ENCODE assay signal across 16 cellular contexts in the genomic region with DNA sequence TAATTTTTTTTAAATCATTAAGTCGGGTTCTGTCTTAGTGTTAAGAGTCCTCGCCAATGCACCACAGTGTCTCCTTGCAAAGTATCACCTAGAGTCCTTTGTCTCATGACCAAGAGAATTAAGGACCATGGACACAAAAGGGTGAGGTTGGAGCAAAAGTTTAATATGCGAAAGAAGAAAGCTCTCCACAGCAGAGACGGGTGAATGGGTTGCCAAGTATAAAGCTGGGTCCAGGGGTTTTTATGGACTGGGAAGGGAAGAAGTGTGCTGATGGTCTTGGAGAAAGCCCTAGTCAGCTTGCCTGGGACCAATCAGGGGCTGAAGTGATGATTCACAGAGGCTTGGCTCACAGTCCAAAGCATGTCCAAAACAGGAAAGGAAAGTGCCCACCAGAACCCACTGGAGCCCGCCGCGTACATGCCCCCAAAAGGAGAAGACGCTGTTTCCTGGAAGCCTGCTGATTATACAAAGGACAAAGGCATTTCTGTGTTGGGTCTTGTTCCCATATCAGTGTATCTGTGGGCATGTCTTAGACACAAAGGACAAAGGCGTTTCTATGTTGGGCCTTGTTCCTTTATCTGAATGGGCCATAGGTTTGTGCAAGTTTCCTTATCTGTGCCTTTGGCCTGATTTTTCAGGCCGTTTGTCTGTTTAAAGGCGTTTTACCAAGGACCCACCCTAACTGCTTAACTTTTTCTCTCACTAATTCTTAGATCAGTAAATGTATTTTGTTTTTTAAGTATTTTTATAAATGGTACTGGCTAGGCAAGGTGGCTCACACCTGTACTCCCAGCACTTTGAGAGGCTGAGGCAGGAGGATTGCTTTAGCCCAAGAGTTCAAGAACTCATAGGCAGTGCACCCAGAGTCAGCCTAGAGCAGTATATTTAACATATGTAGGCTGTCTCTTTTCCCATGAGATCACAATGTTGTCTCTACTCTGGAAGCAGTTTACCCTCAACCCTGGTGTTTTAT.
"Had no signal": no experiment of that assay in that cellular context is flagged by ENCODE, and none has a peak within 500 bp of the region (broad histone marks: within the 10 kb centered on the region; RNA-seq: fewer than 3 reads in every experiment).

No MANE protein-coding gene starts in this region.

- ATAC-seq: esophagus mucosa; gastroesophageal sphincter; heart left ventricle; left ventricle myocardium superior; naive thymus-derived CD4-positive, alpha-beta T cell; pancreas; sciatic nerve; stimulated activated memory B cell treated with anti-CD40 and anti-IgM and Interleukin-4, amounts not matched to agents 10 μg/mL and 1 μg/mL and 100 μg/mL, for 72 hours; upper lobe of right lung had no signal

- H3K27me3 ChIP-seq: heart left ventricle, pancreas, upper lobe of right lung had no signal

- H3K4me1 ChIP-seq: gastroesophageal sphincter, pancreas, upper lobe of right lung had no signal

- FAIRE-seq: pancreas had no signal

- H3K27ac ChIP-seq: gastroesophageal sphincter, heart left ventricle, pancreas, thoracic aorta, upper lobe of right lung had no signal

- H3K36me3 ChIP-seq: gastroesophageal sphincter, heart left ventricle, pancreas, thoracic aorta, upper lobe of right lung had no signal

- H3K4me3 ChIP-seq: gastroesophageal sphincter, heart left ventricle, pancreas, thoracic aorta, upper lobe of right lung had no signal

- DNase-seq: activated CD4-positive, alpha-beta T cell treated with anti-CD3 and anti-CD28 coated beads, Interleukin-2, amount 50 U/mL, for 48 hours; activated gamma-delta T cell treated with Interleukin-2 at 50 U/mL for 16 hours; effector CD4-positive, alpha-beta T cell; heart left ventricle; immature natural killer cell; left ventricle myocardium superior; naive thymus-derived CD4-positive, alpha-beta T cell; pancreas; stimulated activated CD4-positive, alpha-beta T cell treated with anti-CD3 and anti-CD28 coated beads, Interleukin-4, amount 100 ng/mL, for 4 hours; T1000; upper lobe of right lung had no signal

- H3K9me3 ChIP-seq: gastroesophageal sphincter, pancreas, thoracic aorta, upper lobe of right lung had no signal
